Comparison of ENCODE assay signal across 9 cellular contexts in the genomic region with DNA sequence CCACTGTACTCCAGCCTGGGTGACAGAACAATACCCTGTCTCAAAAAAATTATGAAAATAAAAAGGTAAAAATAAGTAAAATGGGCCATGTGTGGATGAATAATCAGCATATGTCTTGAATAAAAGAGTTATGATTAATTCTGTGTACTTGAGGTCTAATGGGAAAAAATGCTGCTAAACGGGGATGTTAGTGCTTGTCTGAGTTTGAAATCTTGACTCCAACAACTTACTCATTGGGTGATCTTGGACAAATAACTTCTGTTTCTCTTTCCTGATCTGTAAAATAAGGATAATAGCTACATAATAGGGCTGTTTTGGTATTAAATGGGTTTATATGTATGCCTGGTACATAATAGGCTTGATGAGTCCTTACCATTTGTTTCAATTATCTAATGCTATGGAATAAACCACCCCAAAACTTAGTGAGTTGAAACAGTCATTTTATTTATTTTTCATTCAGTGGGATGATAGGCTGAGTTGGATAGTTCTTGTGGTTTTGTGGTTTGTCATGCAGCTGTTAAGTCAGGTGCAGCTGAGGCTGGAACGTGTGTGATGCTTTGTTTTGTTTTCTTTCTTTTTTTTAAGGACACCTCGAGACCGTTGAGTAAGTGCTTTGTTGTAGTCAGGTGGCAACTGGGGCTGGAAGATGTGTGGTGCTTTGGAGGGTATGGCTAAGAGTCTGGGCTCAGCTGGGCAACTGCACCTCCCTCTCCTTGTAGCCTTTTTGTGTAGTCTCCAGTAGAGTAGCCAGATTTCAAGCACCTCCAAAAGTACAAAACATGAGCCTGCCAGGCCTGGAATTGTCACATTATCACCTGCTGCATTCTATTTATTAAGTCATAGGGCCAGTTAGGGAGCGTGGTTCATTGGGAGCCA. TPM values are rescaled to one million over a fixed set of nuclear protein-coding genes. Genes with fewer than 3 reads are reported as not detected.
DNase-seq lines count a peak whose midpoint lies in the region; ATAC-seq and TF ChIP-seq lines count a peak whose summit lies in the region.
"Had no signal": no experiment of that assay in that cellular context is flagged by ENCODE, and none has a peak within 500 bp of the region (broad histone marks: within the 10 kb centered on the region; RNA-seq: fewer than 3 reads in every experiment).

No MANE protein-coding gene starts in this region.

- peak overlapping the region; percentile 21 to 56 for H3K9ac ChIP-seq in duodenal mucosa (ENCODE audit: low read depth in 1 of 2, low read length in 2 of 2)
- H3K9ac ChIP-seq: parathyroid adenoma had no signal

- POLR2A ChIA-PET in PC-9 (lab: Charles Lee; ENCODE audit: unreplicated experiment): no interaction called here

- DNase-seq in HL-60 (ENCODE audit: low read depth in 1 of 2, low spot score in 1 of 2): peak in 1 of 2 experiments; percentile 60
- peak; percentile 44 for DNase-seq in T-helper 9 cell
- peak in 2 of 3 donors; percentile 29 to 33 for DNase-seq in stimulated activated CD4-positive, alpha-beta T cell treated with anti-CD3 and anti-CD28 coated beads, TNF-alpha, amount 100 ng/mL, for 1 hour (ENCODE audit: low read depth in 3 of 3, low spot score in 1 of 3)
- DNase-seq in hippocampal formation (lab: John Stamatoyannopoulos, UW): no peak
- DNase-seq in PC-9: no peak

- peaks cover 49% of the 10 kb centered on the region for H3F3A ChIP-seq in DOHH2 (ENCODE audit: control insufficient read depth, insufficient read depth)
- H3F3A ChIP-seq in PC-9 (ENCODE audit: insufficient read depth, low read depth): peaks cover 21% of the 10 kb centered on the region; the same call in 1 of the 2 replicates

- ATAC-seq in GM21360 (IDR thresholded peaks at IDR 0.05; ENCODE audit: unreplicated experiment): peak; percentile 60

- peak overlapping the region; percentile 88 for H3K4me3 ChIP-seq in DOHH2 (ENCODE audit: low read length)
- H3K4me3 ChIP-seq in HL-60 (replicated peaks; ENCODE audit: insufficient read depth, low read length): no peak overlapping the region
- H3K4me3 ChIP-seq in duodenal mucosa (ENCODE audit: low read depth in 1 of 2, low read length in 2 of 2): no peak overlapping the region
- no peak overlapping the region for H3K4me3 ChIP-seq in PC-9

- H3K9me3 ChIP-seq in DOHH2 (ENCODE audit: control insufficient read depth, insufficient read depth, low read length) (peaks cover 12% of the 10 kb centered on the region), duodenal mucosa (ENCODE audit: control insufficient read depth in 1 of 2, low read length in 2 of 2) (peaks cover 0 to 5% of the 10 kb centered on the region in 2 donors), PC-9 (ENCODE audit: insufficient read depth, low read depth) (peaks cover 22% of the 10 kb centered on the region)

- H3K36me3 ChIP-seq in DOHH2 (ENCODE audit: control insufficient read depth, low read length): peaks cover 89% of the 10 kb centered on the region
- H3K36me3 ChIP-seq in duodenal mucosa (ENCODE audit: control insufficient read depth in 1 of 2, insufficient read depth in 2 of 2, low read length in 2 of 2): peaks cover 0 to 23% of the 10 kb centered on the region in 2 donors
- peaks cover 63% of the 10 kb centered on the region for H3K36me3 ChIP-seq in PC-9 (ENCODE audit: low read depth)

- H4K20me1 ChIP-seq in DOHH2 (ENCODE audit: control insufficient read depth, insufficient read depth, low read depth, low read length): no peaks in the 10 kb centered on the region; the same call in 1 of the 2 replicates
- no peaks in the 10 kb centered on the region for H4K20me1 ChIP-seq in PC-9 (ENCODE audit: insufficient read depth)

- no peaks in the 10 kb centered on the region for H3K27me3 ChIP-seq in DOHH2 (ENCODE audit: control insufficient read depth, low read length)
- no peaks in the 10 kb centered on the region for H3K27me3 ChIP-seq in HL-60 (ENCODE audit: insufficient read depth, poor library complexity, severe bottlenecking)
- H3K27me3 ChIP-seq in duodenal mucosa (ENCODE audit: control insufficient read depth in 1 of 2, insufficient read depth in 2 of 2, low read length in 2 of 2): no peaks in the 10 kb centered on the region
- H3K27me3 ChIP-seq in PC-9 (ENCODE audit: insufficient read depth, low read depth): no peaks in the 10 kb centered on the region

- H3K4me2 ChIP-seq in DOHH2 (ENCODE audit: low read length) (peak overlapping the region; percentile 73), PC-9 (no peak overlapping the region)

- H3K4me1 ChIP-seq in DOHH2 (ENCODE audit: control insufficient read depth, low read length) (peaks cover 87% of the 10 kb centered on the region), duodenal mucosa (ENCODE audit: control insufficient read depth in 1 of 2, insufficient read depth in 2 of 2, low read length in 2 of 2) (peaks cover 16 to 25% of the 10 kb centered on the region in 2 donors), PC-9 (replicated peaks; ENCODE audit: insufficient read depth) (peaks cover 7% of the 10 kb centered on the region)
- H3K4me1 ChIP-seq: parathyroid adenoma had no signal

- BruUV-seq in PC-9 (replicated peaks; lab: Mats Ljungman, UMichigan): no TSS peak

- intact Hi-C loops in PC-9 (cut with micrococcal nuclease; ENCODE audit: unreplicated experiment): no loop called here

- TF ChIP-seq CTCF in DOHH2 (IDR thresholded peaks at IDR 0.05; ENCODE audit: low read depth, low read length, poor library complexity, severe bottlenecking) (no peak), HL-60 (IDR thresholded peaks at IDR 0.05; ENCODE audit: insufficient read depth, low read length) (no peak), PC-9 (conservative IDR thresholded peaks at IDR 0.05) (no peak)

- H3K27ac ChIP-seq in DOHH2 (ENCODE audit: low read depth, low read length) (peak overlapping the region; percentile 95), HL-60 (replicated peaks) (peak overlapping the region; percentile 60), duodenal mucosa (ENCODE audit: low read depth, low read length) (no peak overlapping the region), PC-9 (no peak overlapping the region)
- H3K27ac ChIP-seq: parathyroid adenoma had no signal

- CTCF ChIA-PET in PC-9 (lab: Charles Lee): no interaction called here

- H2AFZ ChIP-seq in PC-9: no peak overlapping the region
- H2AFZ ChIP-seq: parathyroid adenoma had no signal

- H3K79me2 ChIP-seq in DOHH2 (ENCODE audit: control insufficient read depth, low read length) (peaks cover 88% of the 10 kb centered on the region), PC-9 (ENCODE audit: low read depth) (peaks cover 82% of the 10 kb centered on the region)

- H3K9me2 ChIP-seq in DOHH2 (replicated peaks; ENCODE audit: control insufficient read depth, low read length) (no peaks in the 10 kb centered on the region), PC-9 (ENCODE audit: insufficient read depth) (no peaks in the 10 kb centered on the region)

RNA-seq across cellular contexts. Expression of a gene that starts 4.9 kb away (rescaled TPM):
- 69.2 and 82.6 TPM in 2 replicates for total RNA-seq in PC-9 (2021)

RNA-seq across cellular contexts. Expression of a gene that starts 26.5 kb away (rescaled TPM):
- total RNA-seq in PC-9 (2021): 51.6 and 52.4 TPM in 2 replicates

Comparison
In these comparisons a context has a peak if more than half of its experiments do, and no peak if none do; other contexts are left out.
1. H3K27ac ChIP-seq: peak in DOHH2 (single experiment) and HL-60 (single experiment); none in duodenal mucosa (single experiment) and PC-9 (single experiment).
2. DNase-seq: peak in T-helper 9 cell (single experiment) and stimulated activated CD4-positive, alpha-beta T cell treated with anti-CD3 and anti-CD28 coated beads, TNF-alpha, amount 100 ng/mL, for 1 hour (2 of 3); none in hippocampal formation (0 of 2) and PC-9 (0 of 2).